16 cellular contexts compared by ENCODE assay signal in genomic region chr16:77435240-77435819, GRCh38. TPM values are rescaled to one million over a fixed set of nuclear protein-coding genes. Genes with fewer than 3 reads are reported as not detected.
A peak's percentile ranks its signal among the peaks of the same experiment; 100 is the strongest.
DNase-seq lines count a peak whose midpoint lies in the region; ATAC-seq, FAIRE-seq and TF ChIP-seq lines count a peak whose summit lies in the region.
"Had no signal": no experiment of that assay in that cellular context is flagged by ENCODE, and none has a peak within 500 bp of the region (broad histone marks: within the 10 kb centered on the region; RNA-seq: fewer than 3 reads in every experiment).

No MANE protein-coding gene starts in this region.

- H3K9me3 Mint-ChIP-seq in H9 = no peaks in the 10 kb centered on the region
- no peaks in the 10 kb centered on the region for H3K9me3 Mint-ChIP-seq in astrocyte (ENCODE audit: unreplicated experiment)
- H3K9me3 Mint-ChIP-seq in HFFc6 = peaks cover 54% of the 10 kb centered on the region
- H3K9me3 Mint-ChIP-seq in stimulated activated effector memory CD8-positive, alpha-beta T cell treated with anti-CD3 and anti-CD28 coated beads, Interleukin-12 subunit alpha, Interleukin-12 subunit beta, amount 100 ng/mL, for 72 hours = no peaks in the 10 kb centered on the region

- H3K23me2 ChIP-seq in H9 (ENCODE audit: insufficient read length, low read depth, low read length, poor library complexity, severe bottlenecking) = peaks cover 10% of the 10 kb centered on the region

- H4K91ac ChIP-seq in H9 (ENCODE audit: insufficient read length, low read depth, low read length) = no peak overlapping the region

- no peaks in the 10 kb centered on the region for H3K79me1 ChIP-seq in H9 (ENCODE audit: insufficient read depth, low read depth, low read length, poor library complexity, severe bottlenecking)

- H3K36me3 ChIP-seq in astrocyte (ENCODE audit: insufficient read depth, low read length) (no peaks in the 10 kb centered on the region), iPS-15b (ENCODE audit: control insufficient read depth, insufficient read depth, low read length) (no peaks in the 10 kb centered on the region), prostate gland (no peaks in the 10 kb centered on the region)
- H3K36me3 ChIP-seq: stomach had no signal

- no peak for DNase-seq in H9
- no peak for DNase-seq in astrocyte (ENCODE audit: low read depth)
- peak; percentile 49 for DNase-seq in prostate gland (ENCODE audit: low spot score)
- DNase-seq in AML-193 (lab: John Stamatoyannopoulos, UW) = no peak
- no peak for DNase-seq in HFFc6
- no peak for DNase-seq in stimulated activated effector memory CD8-positive, alpha-beta T cell treated with anti-CD3 and anti-CD28 coated beads, Interleukin-12 subunit alpha, Interleukin-12 subunit beta, amount 100 ng/mL, for 72 hours (ENCODE audit: low spot score in 2 of 2)
- no peak for DNase-seq in NOMO-1 treated with DMSO at 0.1 percent for 48 hours (lab: John Stamatoyannopoulos, UW; ENCODE audit: unreplicated experiment)
- DNase-seq: activated CD8-positive, alpha-beta T cell treated with anti-CD3 and anti-CD28 coated beads, Interleukin-2, amount 10 ng/mL, durations not matched to agents 7 days and 5 days; left cardiac atrium; NCI-H1048; psoas muscle; stomach had no signal

- H4K20me1 ChIP-seq in H9 (ENCODE audit: control insufficient read depth, insufficient read depth, insufficient read length) (no peaks in the 10 kb centered on the region), astrocyte (ENCODE audit: insufficient read depth, low read length) (no peaks in the 10 kb centered on the region)

- H4K5ac ChIP-seq in H9 (ENCODE audit: insufficient read length, low read depth, low read length) = no peak overlapping the region

- TF ChIP-seq POLR2A in prostate gland (IDR thresholded peaks at IDR 0.05) = no peak

- H3K4me1 Mint-ChIP-seq in H9 (peaks cover 14 to 15% of the 10 kb centered on the region in 2 experiments), astrocyte (ENCODE audit: low read depth, unreplicated experiment) (peaks cover 4% of the 10 kb centered on the region), HFFc6 (ENCODE audit: low read depth) (no peaks in the 10 kb centered on the region)
- no peaks in the 10 kb centered on the region for H3K4me1 Mint-ChIP-seq in stimulated activated effector memory CD8-positive, alpha-beta T cell treated with anti-CD3 and anti-CD28 coated beads, Interleukin-12 subunit alpha, Interleukin-12 subunit beta, amount 100 ng/mL, for 72 hours

- H3K27ac Mint-ChIP-seq in H9 (no peak overlapping the region), astrocyte (ENCODE audit: unreplicated experiment) (no peak overlapping the region), HFFc6 (no peak overlapping the region)
- H3K27ac Mint-ChIP-seq in stimulated activated effector memory CD8-positive, alpha-beta T cell treated with anti-CD3 and anti-CD28 coated beads, Interleukin-12 subunit alpha, Interleukin-12 subunit beta, amount 100 ng/mL, for 72 hours = no peak overlapping the region
- H3K27ac Mint-ChIP-seq: activated CD8-positive, alpha-beta T cell treated with anti-CD3 and anti-CD28 coated beads, Interleukin-2, amount 10 ng/mL, durations not matched to agents 7 days and 5 days had no signal

- H3K9ac ChIP-seq in H9 (ENCODE audit: extremely low read depth, insufficient read length, low read length) (no peak overlapping the region), astrocyte (ENCODE audit: low read length) (no peak overlapping the region), iPS-15b (ENCODE audit: low read depth, low read length) (no peak overlapping the region)

- no peak overlapping the region for H3T11ph ChIP-seq in H9 (ENCODE audit: low read length)

- WGBS in H9 (ENCODE audit: extremely low coverage, insufficient read length, low lambda C conversion rate) = no CpG with 5 or more reads among the region's 23 CpGs
- 12% methylated on average over 23 of the region's 23 CpGs for WGBS in prostate gland

- H3K4ac ChIP-seq in H9 (ENCODE audit: low read depth, low read length) = no peak overlapping the region

- ATAC-seq in stimulated activated effector memory CD8-positive, alpha-beta T cell treated with anti-CD3 and anti-CD28 coated beads, Interleukin-12 subunit alpha, Interleukin-12 subunit beta, amount 100 ng/mL, for 72 hours = no peak
- ATAC-seq: activated CD8-positive, alpha-beta T cell treated with anti-CD3 and anti-CD28 coated beads, Interleukin-2, amount 10 ng/mL, durations not matched to agents 7 days and 5 days; K562; psoas muscle; SK-N-SH treated with all-trans-retinoic acid at 6 μM for 48 hours had no signal

- H3K18ac ChIP-seq in H9 (ENCODE audit: insufficient read length, low read depth, low read length) = no peak overlapping the region

- H3K4me2 ChIP-seq in H9 (ENCODE audit: insufficient read depth, insufficient read length, low read length) = peak overlapping the region; percentile 70
- H3K4me2 ChIP-seq in astrocyte (ENCODE audit: low read length) = peak overlapping the region; percentile 59

- no peak overlapping the region for H4K8ac ChIP-seq in H9 (replicated peaks; ENCODE audit: insufficient read length, low read depth, low read length)

- no peak overlapping the region for H2BK15ac ChIP-seq in H9 (ENCODE audit: low read depth, low read length)

- intact Hi-C loops in prostate gland (cut with DNase I) = no loop called here

- no peak overlapping the region for H3K14ac ChIP-seq in H9 (ENCODE audit: insufficient read depth, low read length)

- H2AFZ ChIP-seq in H9 (ENCODE audit: low read length) (no peak overlapping the region), astrocyte (ENCODE audit: low read depth, low read length) (no peak overlapping the region)

- no peak overlapping the region for H2BK5ac ChIP-seq in H9 (ENCODE audit: insufficient read length, low read length)

- FAIRE-seq in astrocyte (lab: Jason Lieb, UNC) = no peak
- FAIRE-seq: D721Med, K562 had no signal

- 0 out of 2 replicates have a peak, but pooled peaks cover 5% of the 10 kb centered on the region for H3K4me1 ChIP-seq in H9 (ENCODE audit: insufficient read depth, low read length)
- H3K4me1 ChIP-seq in astrocyte (ENCODE audit: insufficient read depth, low read length) = no peaks in the 10 kb centered on the region
- peaks cover 2% of the 10 kb centered on the region for H3K4me1 ChIP-seq in iPS-15b (ENCODE audit: control insufficient read depth, insufficient read depth, low read length)
- peaks cover 3% of the 10 kb centered on the region for H3K4me1 ChIP-seq in prostate gland (replicated peaks)
- H3K4me1 ChIP-seq: psoas muscle had no signal

- H3K23ac ChIP-seq in H9 (ENCODE audit: insufficient read length, low read depth, low read length) = no peak overlapping the region

- H3K56ac ChIP-seq in H9 (ENCODE audit: insufficient read length, low read depth, low read length) = no peak overlapping the region

- no peak overlapping the region for H2BK20ac ChIP-seq in H9 (ENCODE audit: low read depth, low read length, poor library complexity, severe bottlenecking)

- H2BK12ac ChIP-seq in H9 (ENCODE audit: insufficient read length, low read depth, low read length) = no peak overlapping the region

- H3K27me3 Mint-ChIP-seq in H9 (ENCODE audit: low read depth) (peaks cover 71% of the 10 kb centered on the region), astrocyte (ENCODE audit: low read depth, unreplicated experiment) (peaks cover 61% of the 10 kb centered on the region), HFFc6 (ENCODE audit: insufficient read depth) (peaks cover 3% of the 10 kb centered on the region; the same call in 1 of the 2 replicates)

- H3K27me3 ChIP-seq in H9 (ENCODE audit: insufficient read depth, low read length) (peaks cover 16% of the 10 kb centered on the region; the same call in 1 of the 2 replicates), astrocyte (ENCODE audit: insufficient read depth, low read length) (peaks cover 52% of the 10 kb centered on the region), iPS-15b (ENCODE audit: control insufficient read depth, insufficient read depth, low read length) (peaks cover 59% of the 10 kb centered on the region), prostate gland (replicated peaks; ENCODE audit: insufficient read depth) (peaks cover 5% of the 10 kb centered on the region)

- H2AK5ac ChIP-seq in H9 (ENCODE audit: insufficient read length, low read length) = no peak overlapping the region

- H3K27ac ChIP-seq in H9 (ENCODE audit: insufficient read length, low read depth, low read length) = no peak overlapping the region
- no peak overlapping the region for H3K27ac ChIP-seq in astrocyte (ENCODE audit: low read depth, low read length)
- no peak overlapping the region for H3K27ac ChIP-seq in prostate gland
- H3K27ac ChIP-seq: psoas muscle, stomach had no signal

- H3K4me3 Mint-ChIP-seq in H9 = peak overlapping the region; percentile 61 to 82
- peak overlapping the region; percentile 63 for H3K4me3 Mint-ChIP-seq in astrocyte (ENCODE audit: unreplicated experiment)
- H3K4me3 Mint-ChIP-seq in HFFc6 = no peak overlapping the region
- no peak overlapping the region for H3K4me3 Mint-ChIP-seq in stimulated activated effector memory CD8-positive, alpha-beta T cell treated with anti-CD3 and anti-CD28 coated beads, Interleukin-12 subunit alpha, Interleukin-12 subunit beta, amount 100 ng/mL, for 72 hours
- H3K4me3 Mint-ChIP-seq: activated CD8-positive, alpha-beta T cell treated with anti-CD3 and anti-CD28 coated beads, Interleukin-2, amount 10 ng/mL, durations not matched to agents 7 days and 5 days had no signal

- H3K79me2 ChIP-seq in H9 (ENCODE audit: insufficient read depth, low read length) (no peaks in the 10 kb centered on the region), astrocyte (ENCODE audit: insufficient read depth, low read length) (no peaks in the 10 kb centered on the region)

- no peaks in the 10 kb centered on the region for H3K9me3 ChIP-seq in H9 (ENCODE audit: control insufficient read depth, low read depth, low read length)
- H3K9me3 ChIP-seq in astrocyte (ENCODE audit: insufficient read depth, low read depth, low read length) = no peaks in the 10 kb centered on the region
- no peaks in the 10 kb centered on the region for H3K9me3 ChIP-seq in iPS-15b (ENCODE audit: control insufficient read depth, insufficient read depth, low read length)
- no peaks in the 10 kb centered on the region for H3K9me3 ChIP-seq in prostate gland
- H3K9me3 ChIP-seq: psoas muscle, stomach had no signal

- H3K36me3 Mint-ChIP-seq in H9 (ENCODE audit: insufficient read depth in 1 of 3, low read depth in 3 of 3) (no peaks in the 10 kb centered on the region), astrocyte (ENCODE audit: low read depth, unreplicated experiment) (no peaks in the 10 kb centered on the region), HFFc6 (ENCODE audit: low read depth) (0 out of 2 replicates have a peak, but pooled peaks cover 4% of the 10 kb centered on the region)
- no peaks in the 10 kb centered on the region for H3K36me3 Mint-ChIP-seq in stimulated activated effector memory CD8-positive, alpha-beta T cell treated with anti-CD3 and anti-CD28 coated beads, Interleukin-12 subunit alpha, Interleukin-12 subunit beta, amount 100 ng/mL, for 72 hours

- TF ChIP-seq CTCF in H9 (conservative IDR thresholded peaks at IDR 0.05) (no peak), astrocyte (IDR thresholded peaks at IDR 0.05; ENCODE audit: insufficient read depth, low read depth, low read length) (no peak), prostate gland (IDR thresholded peaks at IDR 0.05) (no peak), HFFc6 (IDR thresholded peaks at IDR 0.05) (no peak)

- H2BK120ac ChIP-seq in H9 (ENCODE audit: low read depth, low read length, poor library complexity, severe bottlenecking) = no peak overlapping the region

- H3K4me3 ChIP-seq in astrocyte (ENCODE audit: insufficient read depth, low read depth, low read length) = no peak overlapping the region
- H3K4me3 ChIP-seq in iPS-15b (ENCODE audit: low read depth, low read length) = peak overlapping the region; percentile 65
- peak overlapping the region; percentile 2 to 4 for H3K4me3 ChIP-seq in prostate gland
- H3K4me3 ChIP-seq: K562, psoas muscle had no signal

RNA-seq across cellular contexts. Expression of gene ADAMTS18, which starts 0.5 kb away (rescaled TPM):
- total RNA-seq in H9 (2021) (0.07 and 0.09 TPM in 2 replicates), astrocyte (0.17 and 2.5 TPM in 2 replicates), prostate gland (1 to 10 TPM in 1 of 2 donors, not detected in 1; 2.7 TPM)
- not detected for total RNA-seq in HFFc6 (2021; fragmentation: NEBNext Ultra II Directional; extraction: Animal tissue kit (Norgen Biotek cat#: 25700))
- total RNA-seq: activated CD8-positive, alpha-beta T cell treated with anti-CD3 and anti-CD28 coated beads, Interleukin-2, amount 10 ng/mL, durations not matched to agents 7 days and 5 days; K562 had no signal

Comparison
In these comparisons a context has a peak if more than half of its experiments do, and no peak if none do; other contexts are left out.
1. H3K4me3 Mint-ChIP-seq: peak in H9 (2 of 2) and astrocyte (single experiment); none in HFFc6 (single experiment) and stimulated activated effector memory CD8-positive, alpha-beta T cell treated with anti-CD3 and anti-CD28 coated beads, Interleukin-12 subunit alpha, Interleukin-12 subunit beta, amount 100 ng/mL, for 72 hours (single experiment).